Comparison of ENCODE assay signal across 30 cellular contexts in genomic region chr7:7231005-7231404, GRCh38.
"Had no signal": no experiment of that assay in that cellular context is flagged by ENCODE, and none has a peak within 500 bp of the region (broad histone marks: within the 10 kb centered on the region; RNA-seq: fewer than 3 reads in every experiment).

No MANE protein-coding gene starts in this region.

- H3K27me3 ChIP-seq: esophagus squamous epithelium, ovary, sigmoid colon, stomach, thyroid gland, upper lobe of left lung, vagina had no signal

- DNase-seq: activated CD4-positive, alpha-beta T cell treated with anti-CD3 and anti-CD28 coated beads for 4 hours; activated CD4-positive, alpha-beta T cell treated with anti-CD3 and anti-CD28 coated beads, Interleukin-2, amount 50 U/mL, for 4 hours; activated CD8-positive, alpha-beta memory T cell treated with anti-CD3 and anti-CD28 coated beads for 24 hours; activated gamma-delta T cell; activated naive CD4-positive, alpha-beta T cell treated with anti-CD3 and anti-CD28 coated beads, Interleukin-2, amount 10 ng/mL, durations not matched to agents 7 days and 5 days; activated naive CD8-positive, alpha-beta T cell treated with anti-CD3 and anti-CD28 coated beads, Interleukin-2, amount 10 ng/mL, durations not matched to agents 7 days and 5 days; amniotic stem cell; caudate nucleus; cortex of kidney; esophagus squamous epithelium; foreskin melanocyte; islet precursor cell; mammary epithelial cell; naive B cell; nephron progenitor cell; ovary; retina; sigmoid colon; small intestine; stimulated activated CD4-positive, alpha-beta T cell treated with anti-CD3 and anti-CD28 coated beads, Interleukin-4, amount 100 ng/mL, for 4 hours; stimulated activated CD8-positive, alpha-beta memory T cell treated with anti-CD3 and anti-CD28 coated beads, Interleukin-4, amount 100 ng/mL, for 48 hours; stimulated activated naive B cell treated with anti-CD40 and anti-IgM and Interleukin-4, amounts not matched to agents 10 μg/mL and 1 μg/mL and 100 μg/mL, for 72 hours; stomach; T-cell; thyroid gland; upper lobe of left lung had no signal

- H3K27ac ChIP-seq: esophagus squamous epithelium, ovary, sigmoid colon, stomach, thyroid gland, upper lobe of left lung, vagina had no signal

- FAIRE-seq: astrocyte had no signal

- H3K27me3 Mint-ChIP-seq: activated naive CD4-positive, alpha-beta T cell treated with anti-CD3 and anti-CD28 coated beads, Interleukin-2, amount 10 ng/mL, durations not matched to agents 7 days and 5 days; activated naive CD8-positive, alpha-beta T cell treated with anti-CD3 and anti-CD28 coated beads, Interleukin-2, amount 10 ng/mL, durations not matched to agents 7 days and 5 days; naive B cell; progenitor cell of endocrine pancreas; stimulated activated naive B cell treated with anti-CD40 and anti-IgM and Interleukin-4, amounts not matched to agents 10 μg/mL and 1 μg/mL and 100 μg/mL, for 72 hours; T-cell had no signal

- H3K4me3 ChIP-seq: esophagus squamous epithelium, ovary, sigmoid colon, stomach, thyroid gland, upper lobe of left lung, vagina had no signal

- H3K36me3 ChIP-seq: ovary, thyroid gland, vagina had no signal

- H3K4me1 ChIP-seq: sigmoid colon, upper lobe of left lung, vagina had no signal

- H3K9me3 ChIP-seq: ovary, sigmoid colon, thyroid gland had no signal

- H3K4me3 Mint-ChIP-seq: activated naive CD4-positive, alpha-beta T cell treated with anti-CD3 and anti-CD28 coated beads, Interleukin-2, amount 10 ng/mL, durations not matched to agents 7 days and 5 days; activated naive CD8-positive, alpha-beta T cell treated with anti-CD3 and anti-CD28 coated beads, Interleukin-2, amount 10 ng/mL, durations not matched to agents 7 days and 5 days; activated T-helper 1 cell treated with anti-CD3 and anti-CD28 coated beads, Interleukin-12 subunit alpha, Interleukin-12 subunit beta, Interleukin-2, Interleukin-4 antibody, amounts not matched to agents 30 ng/mL and 10 ng/mL and 1 ng/mL, durations not matched to agents 14 hours and 24 hours and 36 hours; naive B cell; nephron progenitor cell; stimulated activated naive B cell treated with anti-CD40 and anti-IgM and Interleukin-4, amounts not matched to agents 10 μg/mL and 1 μg/mL and 100 μg/mL, for 72 hours; T-cell had no signal

- ATAC-seq: stimulated activated naive B cell treated with anti-CD40 and anti-IgM and Interleukin-4, amounts not matched to agents 10 μg/mL and 1 μg/mL and 100 μg/mL, for 72 hours; T-cell had no signal

- H3K27ac Mint-ChIP-seq: activated naive CD4-positive, alpha-beta T cell treated with anti-CD3 and anti-CD28 coated beads, Interleukin-2, amount 10 ng/mL, durations not matched to agents 7 days and 5 days; activated naive CD8-positive, alpha-beta T cell treated with anti-CD3 and anti-CD28 coated beads, Interleukin-2, amount 10 ng/mL, durations not matched to agents 7 days and 5 days; activated T-helper 1 cell treated with anti-CD3 and anti-CD28 coated beads, Interleukin-12 subunit alpha, Interleukin-12 subunit beta, Interleukin-2, Interleukin-4 antibody, amounts not matched to agents 30 ng/mL and 10 ng/mL and 1 ng/mL, durations not matched to agents 14 hours and 24 hours and 36 hours; nephron progenitor cell; stimulated activated naive B cell treated with anti-CD40 and anti-IgM and Interleukin-4, amounts not matched to agents 10 μg/mL and 1 μg/mL and 100 μg/mL, for 72 hours had no signal
